2 cellular contexts compared by ENCODE assay signal in the genomic region with DNA sequence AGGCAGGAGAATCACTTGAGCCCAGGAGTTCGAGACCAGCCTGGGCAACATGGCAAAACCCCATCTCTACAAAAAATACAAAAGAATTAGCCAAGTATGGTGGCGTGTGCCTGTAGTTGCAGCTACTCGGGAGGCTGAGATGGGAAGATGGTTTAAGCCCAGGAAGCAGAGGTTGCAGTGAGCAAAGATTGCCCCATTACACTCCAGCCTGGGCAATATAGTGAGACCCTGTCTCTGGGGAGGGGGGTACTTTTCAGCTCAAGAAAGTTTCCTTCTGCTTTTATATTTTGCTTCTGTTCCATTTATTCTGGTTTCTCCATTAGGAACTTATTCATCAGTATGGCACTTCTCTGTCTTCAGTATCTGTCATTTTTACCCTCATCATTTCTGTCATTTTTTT.
TF ChIP-seq lines count a peak whose summit lies in the region.

No MANE protein-coding gene starts in this region.

TF ChIP-seq in HEK293, 187 proteins besides CTCF, POLR2A, EP300 and RAD21:
- TF ChIP-seq ZNF830 (tag by site-specific recombination; IDR thresholded peaks at IDR 0.05; ENCODE audit: low read depth) (no peak), GFI1B (tag by site-specific recombination; IDR thresholded peaks at IDR 0.05) (no peak), ZNF121 (tag by site-specific recombination; IDR thresholded peaks at IDR 0.05) (peak; percentile 60; the same call in 1 of the 2 replicates)

TF ChIP-seq in GM12878, 131 proteins besides CTCF, POLR2A, EP300 and RAD21:
- TF ChIP-seq, protein P1, sequence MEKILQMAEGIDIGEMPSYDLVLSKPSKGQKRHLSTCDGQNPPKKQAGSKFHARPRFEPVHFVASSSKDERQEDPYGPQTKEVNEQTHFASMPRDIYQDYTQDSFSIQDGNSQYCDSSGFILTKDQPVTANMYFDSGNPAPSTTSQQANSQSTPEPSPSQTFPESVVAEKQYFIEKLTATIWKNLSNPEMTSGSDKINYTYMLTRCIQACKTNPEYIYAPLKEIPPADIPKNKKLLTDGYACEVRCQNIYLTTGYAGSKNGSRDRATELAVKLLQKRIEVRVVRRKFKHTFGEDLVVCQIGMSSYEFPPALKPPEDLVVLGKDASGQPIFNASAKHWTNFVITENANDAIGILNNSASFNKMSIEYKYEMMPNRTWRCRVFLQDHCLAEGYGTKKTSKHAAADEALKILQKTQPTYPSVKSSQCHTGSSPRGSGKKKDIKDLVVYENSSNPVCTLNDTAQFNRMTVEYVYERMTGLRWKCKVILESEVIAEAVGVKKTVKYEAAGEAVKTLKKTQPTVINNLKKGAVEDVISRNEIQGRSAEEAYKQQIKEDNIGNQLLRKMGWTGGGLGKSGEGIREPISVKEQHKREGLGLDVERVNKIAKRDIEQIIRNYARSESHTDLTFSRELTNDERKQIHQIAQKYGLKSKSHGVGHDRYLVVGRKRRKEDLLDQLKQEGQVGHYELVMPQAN (conservative IDR thresholded peaks at IDR 0.05): no peak
